In genomic region chr22:40679964-40680818, GRCh38 we compare ENCODE assay signal across 11 cellular contexts. TPM values are rescaled to one million over a fixed set of nuclear protein-coding genes. Genes with fewer than 3 reads are reported as not detected.
A peak's percentile ranks its signal among the peaks of the same experiment; 100 is the strongest.
DNase-seq lines count a peak whose midpoint lies in the region; ATAC-seq lines count a peak whose summit lies in the region.
"Had no signal": no experiment of that assay in that cellular context is flagged by ENCODE, and none has a peak within 500 bp of the region (broad histone marks: within the 10 kb centered on the region; RNA-seq: fewer than 3 reads in every experiment).

No MANE protein-coding gene starts in this region.

- ATAC-seq in HG03439 (IDR thresholded peaks at IDR 0.05; ENCODE audit: unreplicated experiment) (no peak), GM18861 (IDR thresholded peaks at IDR 0.05; ENCODE audit: unreplicated experiment) (no peak)

- H3K27me3 ChIP-seq in iPS-18a (ENCODE audit: control insufficient read depth, insufficient read depth, low read length) (peaks cover 10% of the 10 kb centered on the region), skeletal muscle tissue (ENCODE audit: control insufficient read depth in 3 of 3, insufficient read depth in 3 of 3, low read length in 3 of 3) (peaks cover 11 to 32% (median 27%) of the 10 kb centered on the region in 3 donors)

- peak; percentile 13 for DNase-seq in DMS53 (lab: John Stamatoyannopoulos, UW)
- no peak for DNase-seq in DMS53 treated with DMSO at 0.1 percent for 48 hours (lab: John Stamatoyannopoulos, UW; ENCODE audit: unreplicated experiment)
- peak; percentile 34 for DNase-seq in astrocyte of the hippocampus (ENCODE audit: low read depth, low spot score)
- DNase-seq in cerebellar nuclear complex (lab: John Stamatoyannopoulos, UW), result no peak
- DNase-seq: activated CD4-positive, alpha-beta T cell treated with anti-CD3 and anti-CD28 coated beads for 48 hours; activated naive CD8-positive, alpha-beta T cell treated with anti-CD3 and anti-CD28 coated beads, Interleukin-2, amount 10 ng/mL, durations not matched to agents 7 days and 5 days; NCI-H1417 treated with DMSO at 0.1 percent for 48 hours had no signal

- H3K9ac ChIP-seq in iPS-18a (ENCODE audit: low read length), result no peak overlapping the region
- H3K9ac ChIP-seq in skeletal muscle tissue (ENCODE audit: low read depth in 1 of 3, low read length in 3 of 3), result peak overlapping the region in 2 of 3 donors; percentile 23 to 40

- H3K4me3 ChIP-seq in iPS-18a (ENCODE audit: low read length) (peak overlapping the region; percentile 51), skeletal muscle tissue (ENCODE audit: low read length in 3 of 3) (peak overlapping the region in 1 of 3 donors; percentile 52)

- H3K27ac ChIP-seq in iPS-18a (ENCODE audit: low read length) (no peak overlapping the region), skeletal muscle tissue (ENCODE audit: low read depth, low read length) (peak overlapping the region; percentile 44)

- H3K36me3 ChIP-seq in iPS-18a (ENCODE audit: control insufficient read depth, low read depth, low read length) (no peaks in the 10 kb centered on the region), skeletal muscle tissue (ENCODE audit: control insufficient read depth in 3 of 3, insufficient read depth in 3 of 3, low read length in 3 of 3) (no peaks in the 10 kb centered on the region)

- H3K4me1 ChIP-seq in iPS-18a (ENCODE audit: control insufficient read depth, low read depth, low read length) (peaks cover 32% of the 10 kb centered on the region), skeletal muscle tissue (ENCODE audit: control insufficient read depth in 3 of 3, insufficient read depth in 3 of 3, low read length in 3 of 3) (peaks cover 15 to 23% (median 16%) of the 10 kb centered on the region in 3 donors)

- H3K9me3 ChIP-seq in iPS-18a (ENCODE audit: control insufficient read depth, low read depth, low read length) (no peaks in the 10 kb centered on the region), skeletal muscle tissue (ENCODE audit: control insufficient read depth in 3 of 3, low read length in 3 of 3) (no peaks in the 10 kb centered on the region)

RNA-seq across cellular contexts. Expression of gene MCHR1, which starts 0.9 kb away (rescaled TPM):
- 1.6 TPM for total RNA-seq in skeletal muscle tissue
- total RNA-seq: activated naive CD8-positive, alpha-beta T cell treated with anti-CD3 and anti-CD28 coated beads, Interleukin-2, amount 10 ng/mL, durations not matched to agents 7 days and 5 days had no signal

RNA-seq across cellular contexts. Expression of gene MRTFA, which starts 43.7 kb away (rescaled TPM):
- total RNA-seq in skeletal muscle tissue, result 25.6 TPM

Comparison
In these comparisons a context has a peak if more than half of its experiments do, and no peak if none do; other contexts are left out.
1. DNase-seq: peak in DMS53 (single experiment) and astrocyte of the hippocampus (single experiment); none in DMS53 treated with DMSO at 0.1 percent for 48 hours (single experiment) and cerebellar nuclear complex (0 of 2).